Comparison of ENCODE assay signal across 20 cellular contexts in genomic region chr12:25327321-25327720, GRCh38.
"Had no signal": no experiment of that assay in that cellular context is flagged by ENCODE, and none has a peak within 500 bp of the region (broad histone marks: within the 10 kb centered on the region; RNA-seq: fewer than 3 reads in every experiment).

No MANE protein-coding gene starts in this region.

- H3K4me3 ChIP-seq: coronary artery, dorsolateral prefrontal cortex, esophagus squamous epithelium, gastrocnemius medialis, heart right ventricle, left lung, lower lobe of right lung, mucosa of descending colon had no signal

- H3K9me3 ChIP-seq: esophagus squamous epithelium, gastrocnemius medialis, heart right ventricle, left lung, lower lobe of right lung, mucosa of descending colon had no signal

- DNase-seq: dorsolateral prefrontal cortex; effector CD4-positive, alpha-beta T cell; effector memory CD4-positive, alpha-beta T cell; erythroblast; esophagus squamous epithelium; foreskin melanocyte; gastrocnemius medialis; glutamatergic neuron; head of caudate nucleus; heart right ventricle; hippocampal formation; left cardiac atrium; left lung; left ventricle myocardium superior; lower lobe of right lung; naive B cell had no signal

- H3K27ac ChIP-seq: coronary artery, dorsolateral prefrontal cortex, epithelial cell of prostate, esophagus squamous epithelium, gastrocnemius medialis, heart right ventricle, left lung, lower lobe of right lung had no signal

- H3K27ac Mint-ChIP-seq: mesothelial cell of epicardium, naive B cell had no signal

- H3K4me1 ChIP-seq: esophagus squamous epithelium, gastrocnemius medialis, left lung, lower lobe of right lung had no signal

- H3K9me3 Mint-ChIP-seq: mesothelial cell of epicardium, naive B cell had no signal

- H3K36me3 ChIP-seq: esophagus squamous epithelium, gastrocnemius medialis, heart right ventricle, left lung, lower lobe of right lung had no signal

- H3K27me3 Mint-ChIP-seq: naive B cell had no signal

- H3K27me3 ChIP-seq: dorsolateral prefrontal cortex, gastrocnemius medialis, heart right ventricle, left lung had no signal

- H3K36me3 Mint-ChIP-seq: mesothelial cell of epicardium, naive B cell had no signal

- H3K4me3 Mint-ChIP-seq: mesothelial cell of epicardium, naive B cell had no signal

- ATAC-seq: gastrocnemius medialis, heart right ventricle, left cardiac atrium, left lung, left ventricle myocardium superior, lower lobe of right lung had no signal
